8 cellular contexts compared by ENCODE assay signal in the genomic region with DNA sequence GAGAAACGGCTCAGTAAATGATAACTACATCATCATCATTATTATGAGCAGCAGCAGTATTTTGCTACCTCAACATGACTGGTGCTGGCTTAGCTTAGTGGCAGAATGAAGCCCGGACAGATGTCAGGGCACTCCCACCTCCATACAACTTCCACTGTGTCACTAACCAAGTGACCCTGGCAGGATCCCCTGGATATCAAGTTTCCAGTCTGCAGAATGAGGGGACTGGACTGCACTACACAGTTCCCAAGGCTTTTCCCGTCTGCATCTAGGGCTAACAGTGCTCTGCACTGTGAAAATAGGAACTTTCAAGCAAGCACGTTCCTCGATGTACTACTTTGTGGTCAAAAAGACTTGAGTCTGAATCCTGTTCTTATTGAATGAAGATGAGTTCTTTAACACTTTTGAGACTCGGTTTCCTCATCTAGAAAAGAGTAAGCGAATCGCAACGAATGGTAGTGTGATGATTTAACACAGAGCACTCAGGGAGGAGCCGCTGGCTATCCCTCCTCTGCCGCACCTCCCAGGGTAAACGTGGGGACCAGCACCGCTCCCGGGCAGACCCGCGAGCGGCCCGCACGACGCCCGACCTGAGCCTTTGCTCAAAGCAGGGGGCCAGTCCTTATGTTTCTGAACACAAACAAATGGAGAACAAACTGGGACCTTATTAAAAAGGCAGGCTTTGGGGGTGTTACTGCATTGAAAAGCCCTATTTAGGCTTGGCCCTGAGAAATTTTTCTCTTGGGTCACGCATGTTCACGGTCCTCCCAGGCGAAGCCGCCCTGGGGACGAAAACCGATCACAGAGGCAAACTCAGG. TPM values are rescaled to one million over a fixed set of nuclear protein-coding genes. Genes with fewer than 3 reads are reported as not detected.
DNase-seq lines count a peak whose midpoint lies in the region; ATAC-seq and TF ChIP-seq lines count a peak whose summit lies in the region.

No MANE protein-coding gene starts in this region.

- no peak for ATAC-seq in HG03108 (IDR thresholded peaks at IDR 0.05; ENCODE audit: unreplicated experiment)
- ATAC-seq in HG02623 (IDR thresholded peaks at IDR 0.05; ENCODE audit: unreplicated experiment) = no peak

- POLR2A ChIA-PET in activated CD4-positive, alpha-beta T cell treated with anti-CD3 and anti-CD28 coated beads, Interleukin-2, amount 10 ng/mL, durations not matched to agents 7 days and 5 days (lab: Charles Lee) = no interaction called here

- H3K27ac ChIP-seq in cardiac muscle cell (no peak overlapping the region), sigmoid colon (peak overlapping the region; percentile 70 to 82 (median 76))

- H3K9me3 Mint-ChIP-seq in activated CD4-positive, alpha-beta T cell treated with anti-CD3 and anti-CD28 coated beads, Interleukin-2, amount 10 ng/mL, durations not matched to agents 7 days and 5 days = no peaks in the 10 kb centered on the region

- H3K4me1 Mint-ChIP-seq in activated CD4-positive, alpha-beta T cell treated with anti-CD3 and anti-CD28 coated beads, Interleukin-2, amount 10 ng/mL, durations not matched to agents 7 days and 5 days = peaks cover 27% of the 10 kb centered on the region

- peak overlapping the region; percentile 72 for H3K4me3 Mint-ChIP-seq in activated CD4-positive, alpha-beta T cell treated with anti-CD3 and anti-CD28 coated beads, Interleukin-2, amount 10 ng/mL, durations not matched to agents 7 days and 5 days

- no peaks in the 10 kb centered on the region for H3K27me3 ChIP-seq in cardiac muscle cell
- no peaks in the 10 kb centered on the region for H3K27me3 ChIP-seq in sigmoid colon

- H3K4me1 ChIP-seq in cardiac muscle cell (ENCODE audit: low read depth) (no peaks in the 10 kb centered on the region), sigmoid colon (peaks cover 0 to 23% (median 13%) of the 10 kb centered on the region in 4 donors)

- 15 to 20% methylated on average over 27 of the region's 27 CpGs for WGBS in sigmoid colon, 2 donors

- H3K4me3 ChIP-seq in cardiac muscle cell (peak overlapping the region; percentile 72), sigmoid colon (peak overlapping the region; percentile 80 to 95 (median 88))

- H3K36me3 Mint-ChIP-seq in activated CD4-positive, alpha-beta T cell treated with anti-CD3 and anti-CD28 coated beads, Interleukin-2, amount 10 ng/mL, durations not matched to agents 7 days and 5 days (ENCODE audit: low read depth) = no peaks in the 10 kb centered on the region

- DNase-seq in stimulated activated CD4-positive, alpha-beta T cell treated with anti-CD3 and anti-CD28 coated beads, Interleukin-15, amount 100 ng/mL, for 24 hours = peak; percentile 14
- no peak for DNase-seq in stimulated activated CD4-positive, alpha-beta T cell treated with anti-CD3 and anti-CD28 coated beads, Interleukin-4, amount 100 ng/mL, for 24 hours
- DNase-seq in activated CD4-positive, alpha-beta T cell treated with anti-CD3 and anti-CD28 coated beads, Interleukin-2, amount 10 ng/mL, durations not matched to agents 7 days and 5 days = no peak
- peak in 1 of 2 donors; percentile 11 for DNase-seq in cardiac muscle cell (ENCODE audit: low read depth in 1 of 2, low spot score in 1 of 2)
- DNase-seq in sigmoid colon = no peak
- DNase-seq in NCI-H187 treated with DMSO at 0.1 percent for 48 hours (lab: John Stamatoyannopoulos, UW) = no peak

- H3K27ac Mint-ChIP-seq in activated CD4-positive, alpha-beta T cell treated with anti-CD3 and anti-CD28 coated beads, Interleukin-2, amount 10 ng/mL, durations not matched to agents 7 days and 5 days = no peak overlapping the region

- no peak for TF ChIP-seq POLR2A in sigmoid colon (IDR thresholded peaks at IDR 0.05)

- CTCF ChIA-PET in activated CD4-positive, alpha-beta T cell treated with anti-CD3 and anti-CD28 coated beads, Interleukin-2, amount 10 ng/mL, durations not matched to agents 7 days and 5 days (lab: Charles Lee) = no interaction called here

- TF ChIP-seq CTCF in cardiac muscle cell (IDR thresholded peaks at IDR 0.05; ENCODE audit: low read depth, low read length) = no peak
- no peak for TF ChIP-seq CTCF in sigmoid colon (IDR thresholded peaks at IDR 0.05)

- no peaks in the 10 kb centered on the region for H3K36me3 ChIP-seq in cardiac muscle cell
- H3K36me3 ChIP-seq in sigmoid colon = no peaks in the 10 kb centered on the region

- TF ChIP-seq EP300 in sigmoid colon (IDR thresholded peaks at IDR 0.05) = no peak

- H3K27me3 Mint-ChIP-seq in activated CD4-positive, alpha-beta T cell treated with anti-CD3 and anti-CD28 coated beads, Interleukin-2, amount 10 ng/mL, durations not matched to agents 7 days and 5 days = peaks cover 54% of the 10 kb centered on the region

- H3K9me3 ChIP-seq in cardiac muscle cell (ENCODE audit: low read depth) (no peaks in the 10 kb centered on the region), sigmoid colon (no peaks in the 10 kb centered on the region)

- intact Hi-C loops in sigmoid colon (cut with DNase I) = loop anchor here (2.0 to 10.0 kb wide), 3 partner anchors 112 to 146 kb away; a partner anchor contains a TSS

RNA-seq across cellular contexts. Expression of a gene that starts 0.9 kb away (rescaled TPM):
- under 1 TPM; 0.62 to 0.69 TPM for total RNA-seq in activated CD4-positive, alpha-beta T cell treated with anti-CD3 and anti-CD28 coated beads, Interleukin-2, amount 10 ng/mL, durations not matched to agents 7 days and 5 days
- total RNA-seq in cardiac muscle cell (7.2 and 12.2 TPM in 2 replicates), sigmoid colon (1 to 10 TPM; 2.4 to 5.0 (median 4.0) TPM)
- polyA plus RNA-seq in cardiac muscle cell (3.9 and 7.5 TPM in 2 replicates), sigmoid colon (1 to 10 TPM in 2 of 3 donors, under 1 TPM in 1; 0.92 to 2.3 (median 1.8) TPM)
